ENCODE assay signal across 10 cellular contexts in the genomic region with DNA sequence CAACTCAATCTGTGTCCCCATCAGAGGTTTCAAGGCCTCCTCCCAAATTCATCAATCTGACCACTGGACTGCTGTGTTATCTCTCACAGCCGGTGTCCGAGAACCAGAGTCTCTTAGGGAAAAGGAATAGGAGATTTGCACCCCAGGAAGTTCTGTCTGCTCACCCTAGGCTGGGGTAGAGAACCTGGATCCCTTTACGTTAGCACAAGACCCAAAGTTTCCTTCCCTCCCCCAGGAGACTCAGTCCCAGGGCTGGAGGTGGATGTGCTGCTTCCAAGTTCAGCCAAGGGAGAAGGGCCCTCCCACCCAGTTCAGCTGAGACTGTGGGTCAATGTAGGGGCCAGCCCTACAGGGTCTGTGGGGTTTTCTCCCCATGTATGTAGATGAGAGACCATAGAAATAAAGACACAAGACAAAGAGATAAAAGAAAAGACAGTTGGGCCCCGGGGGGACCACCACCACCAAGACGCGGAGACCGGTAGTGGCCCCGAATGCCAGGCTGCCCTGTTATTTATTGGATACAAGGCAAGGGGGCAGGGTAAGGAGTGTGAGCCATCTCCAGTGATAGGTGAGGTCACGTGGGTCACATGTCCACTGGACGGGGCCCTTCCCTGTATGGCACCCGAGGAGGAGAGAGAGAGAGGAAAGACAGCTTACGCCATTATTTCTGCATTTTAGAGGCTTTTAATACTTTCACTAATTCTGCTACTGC. TPM values are rescaled to one million over a fixed set of nuclear protein-coding genes. Genes with fewer than 3 reads are reported as not detected.
DNase-seq lines count a peak whose midpoint lies in the region; ATAC-seq and TF ChIP-seq lines count a peak whose summit lies in the region.
"Had no signal": no experiment of that assay in that cellular context is flagged by ENCODE, and none has a peak within 500 bp of the region (broad histone marks: within the 10 kb centered on the region; RNA-seq: fewer than 3 reads in every experiment).

No MANE protein-coding gene starts in this region.

- H3K18ac ChIP-seq in IMR-90 (ENCODE audit: low read depth, low read length) = no peak overlapping the region

- POLR2A ChIA-PET in IMR-90 (lab: Charles Lee; ENCODE audit: unreplicated experiment) = no interaction called here

- no peak overlapping the region for H2BK15ac ChIP-seq in IMR-90 (ENCODE audit: low read depth, low read length)

- H3K4me3 Mint-ChIP-seq in CD4-positive, CD25-positive, alpha-beta regulatory T cell = peak overlapping the region; percentile 46 to 62 (median 48)
- peak overlapping the region; percentile 26 to 65 (median 56) for H3K4me3 Mint-ChIP-seq in brain
- H3K4me3 Mint-ChIP-seq in neural crest cell = peak overlapping the region; percentile 31

- no peak overlapping the region for H3K14ac ChIP-seq in IMR-90 (replicated peaks; ENCODE audit: low read depth, low read length)

- no peak overlapping the region for H2BK20ac ChIP-seq in IMR-90 (ENCODE audit: low read depth, low read length)

- intact Hi-C loops in IMR-90 (cut with micrococcal nuclease) = no loop called here

- 100% methylated on average over 4 of the region's 12 CpGs; no CpG with 5 or more reads in 1 of the 2 experiments for whole genome bisulfite sequencing in IMR-90 (ENCODE audit: extremely low coverage in 2 of 2, insufficient read length in 1 of 2), 2 experiments

- no peak overlapping the region for H3K4me2 ChIP-seq in IMR-90 (ENCODE audit: low read depth, low read length)

- H3K27ac ChIP-seq in CD4-positive, CD25-positive, alpha-beta regulatory T cell (ENCODE audit: insufficient read depth, low read length, poor library complexity, severe bottlenecking) = peak overlapping the region; percentile 23
- H3K27ac ChIP-seq in IMR-90 (ENCODE audit: insufficient read depth, low read length) = no peak overlapping the region

- no peak overlapping the region for H4K91ac ChIP-seq in IMR-90 (ENCODE audit: insufficient read depth, low read depth, low read length)

- peak overlapping the region; percentile 72 for H3K4me3 ChIP-seq in CD4-positive, CD25-positive, alpha-beta regulatory T cell (ENCODE audit: low read depth, low read length)
- H3K4me3 ChIP-seq in IMR-90 (ENCODE audit: insufficient read depth, low read depth, low read length) (no peak overlapping the region), foreskin fibroblast (ENCODE audit: low read depth in 1 of 2, low read length in 2 of 2) (no peak overlapping the region)
- H3K4me3 ChIP-seq: HAP-1 had no signal

- H2AK5ac ChIP-seq in IMR-90 (ENCODE audit: low read depth, low read length) = no peak overlapping the region; the same call in 1 of the 2 replicates

- no peak overlapping the region for H3K56ac ChIP-seq in IMR-90 (ENCODE audit: extremely low read depth, insufficient read depth, low read length)

- no peak for TF ChIP-seq POLR2A in IMR-90 (IDR thresholded peaks at IDR 0.05; ENCODE audit: low read depth, low read length)

- CTCF ChIA-PET in IMR-90 (lab: Yijun Ruan, JAX) = no interaction called here

- no peak for DNase-seq in CD4-positive, CD25-positive, alpha-beta regulatory T cell
- no peak for DNase-seq in IMR-90
- DNase-seq in neural crest cell (ENCODE audit: low read depth, low spot score) = no peak
- no peak for DNase-seq in foreskin fibroblast
- DNase-seq in pons (ENCODE audit: low spot score) = no peak
- DNase-seq in NCI-H69 (lab: John Stamatoyannopoulos, UW) = no peak
- DNase-seq: SIG-M5 had no signal

- in situ Hi-C loops in IMR-90 (cut with MboI; ENCODE audit: low sequenced_read_pairs) = no loop called here

- ATAC-seq in CD4-positive, CD25-positive, alpha-beta regulatory T cell (ENCODE audit: low read depth in 2 of 2) = no peak
- ATAC-seq in IMR-90 (ENCODE audit: low read depth) (no peak), GM19452 (IDR thresholded peaks at IDR 0.05; ENCODE audit: unreplicated experiment) (no peak)

- peak overlapping the region in 2 of 3 donors; percentile 92 to 95 for H3K27ac Mint-ChIP-seq in CD4-positive, CD25-positive, alpha-beta regulatory T cell
- H3K27ac Mint-ChIP-seq in brain (peak overlapping the region in 1 of 5 experiments; percentile 41), neural crest cell (ENCODE audit: unreplicated experiment) (no peak overlapping the region)

- no peaks in the 10 kb centered on the region for H4K20me1 ChIP-seq in IMR-90 (ENCODE audit: insufficient read depth, low read length)

- dilution Hi-C loops in IMR-90 (cut with HindIII; ENCODE audit: low sequenced_read_pairs, unreplicated experiment) = no loop called here

- H3K79me1 ChIP-seq in IMR-90 (ENCODE audit: low read depth in 1 of 2, low read length in 2 of 2) = no peaks in the 10 kb centered on the region

- BruUV-seq in IMR-90 (replicated peaks; lab: Mats Ljungman, UMichigan) = no TSS peak

- H3K23ac ChIP-seq in IMR-90 (ENCODE audit: low read depth, low read length) = no peak overlapping the region

- no peak overlapping the region for H2BK120ac ChIP-seq in IMR-90 (ENCODE audit: low read depth, low read length)

- no peaks in the 10 kb centered on the region for H3K9me1 ChIP-seq in IMR-90 (ENCODE audit: insufficient read depth, low read length)

- peaks cover 0 to 1% (median 0%) of the 10 kb centered on the region in 7 donors for H3K9me3 Mint-ChIP-seq in CD4-positive, CD25-positive, alpha-beta regulatory T cell
- peaks cover 0 to 3% (median 0%) of the 10 kb centered on the region in 5 experiments for H3K9me3 Mint-ChIP-seq in brain
- no peaks in the 10 kb centered on the region for H3K9me3 Mint-ChIP-seq in neural crest cell

- H3K4me1 ChIP-seq in CD4-positive, CD25-positive, alpha-beta regulatory T cell (ENCODE audit: control insufficient read depth, insufficient read depth, low read length, poor library complexity, severe bottlenecking) = peaks cover 9% of the 10 kb centered on the region
- no peaks in the 10 kb centered on the region for H3K4me1 ChIP-seq in IMR-90 (ENCODE audit: control insufficient read depth, insufficient read depth, low read length)

- peak overlapping the region; percentile 87 for H2AFZ ChIP-seq in IMR-90 (replicated peaks; ENCODE audit: low read length, poor library complexity)

- peaks cover 4 to 18% (median 11%) of the 10 kb centered on the region in 4 donors for H3K4me1 Mint-ChIP-seq in CD4-positive, CD25-positive, alpha-beta regulatory T cell
- peaks cover 7% of the 10 kb centered on the region for H3K4me1 Mint-ChIP-seq in brain
- peaks cover 19% of the 10 kb centered on the region for H3K4me1 Mint-ChIP-seq in neural crest cell

- TF ChIP-seq CTCF in IMR-90 (conservative IDR thresholded peaks at IDR 0.05; ENCODE audit: low read depth, low read length) (no peak), brain (conservative IDR thresholded peaks at IDR 0.05) (no peak), neural crest cell (conservative IDR thresholded peaks at IDR 0.05) (no peak), foreskin fibroblast (IDR thresholded peaks at IDR 0.05; ENCODE audit: low read depth, low read length) (no peak)

- H2AK9ac ChIP-seq in IMR-90 (replicated peaks; ENCODE audit: low read depth, low read length, poor library complexity) = no peak overlapping the region

- no peak for TF ChIP-seq RAD21 in IMR-90 (IDR thresholded peaks at IDR 0.05; ENCODE audit: low read length)

- H3K27me3 ChIP-seq in CD4-positive, CD25-positive, alpha-beta regulatory T cell (ENCODE audit: control insufficient read depth, insufficient read depth, low read length) = peaks cover 4% of the 10 kb centered on the region
- peaks cover 15% of the 10 kb centered on the region for H3K27me3 ChIP-seq in IMR-90 (ENCODE audit: control insufficient read depth, insufficient read depth, low read length)

- H3K27me3 Mint-ChIP-seq in CD4-positive, CD25-positive, alpha-beta regulatory T cell = peaks cover 15% of the 10 kb centered on the region
- H3K27me3 Mint-ChIP-seq in brain = peaks cover 81% of the 10 kb centered on the region
- peaks cover 48% of the 10 kb centered on the region for H3K27me3 Mint-ChIP-seq in neural crest cell (ENCODE audit: low read depth)

- peak overlapping the region; percentile 92; the same call in 1 of the 2 replicates for H4K5ac ChIP-seq in IMR-90 (ENCODE audit: low read depth, low read length)

- H4K8ac ChIP-seq in IMR-90 (ENCODE audit: low read depth in 2 of 2, low read length in 2 of 2) = peak overlapping the region; percentile 87 to 94; a peak in 3 of 4 replicates

- H3K9me3 ChIP-seq in CD4-positive, CD25-positive, alpha-beta regulatory T cell (ENCODE audit: control insufficient read depth in 2 of 2, low read length in 2 of 2) = no peaks in the 10 kb centered on the region
- no peaks in the 10 kb centered on the region for H3K9me3 ChIP-seq in IMR-90 (ENCODE audit: control insufficient read depth, insufficient read depth, low read length)
- H3K9me3 ChIP-seq: HAP-1 had no signal

- no peak overlapping the region for H3K9ac ChIP-seq in IMR-90 (ENCODE audit: low read depth, low read length)

- H3K36me3 ChIP-seq in CD4-positive, CD25-positive, alpha-beta regulatory T cell (ENCODE audit: control insufficient read depth, insufficient read depth, low read length) = no peaks in the 10 kb centered on the region
- no peaks in the 10 kb centered on the region for H3K36me3 ChIP-seq in IMR-90 (ENCODE audit: control insufficient read depth, insufficient read depth, low read length)
- H3K36me3 ChIP-seq: HAP-1 had no signal

- peak overlapping the region; percentile 80 for H3K4ac ChIP-seq in IMR-90 (ENCODE audit: low read depth, low read length)

- H2BK5ac ChIP-seq in IMR-90 (ENCODE audit: low read depth, low read length, poor library complexity, severe bottlenecking) = no peak overlapping the region

- H3K36me3 Mint-ChIP-seq in CD4-positive, CD25-positive, alpha-beta regulatory T cell = no peaks in the 10 kb centered on the region
- H3K36me3 Mint-ChIP-seq in brain (no peaks in the 10 kb centered on the region), neural crest cell (ENCODE audit: low read depth) (no peaks in the 10 kb centered on the region)

RNA-seq across cellular contexts. Expression of a gene that starts 22.7 kb away (rescaled TPM):
- total RNA-seq in CD4-positive, CD25-positive, alpha-beta regulatory T cell = not detected
- under 1 TPM in 3 of 4 donors, not detected in 1; 0.20 to 0.70 (median 0.61) TPM for polyA plus RNA-seq in CD4-positive, CD25-positive, alpha-beta regulatory T cell
- total RNA-seq in IMR-90 (2012; rRNA removed) (not detected in 2 replicates), neural crest cell (0.35 TPM in 1 of 2 replicates, not detected in the other)
- polyA plus RNA-seq in IMR-90 (2012; rRNA removed) (0.12 and 0.27 TPM in 2 replicates), brain (ENCODE audit: insufficient read depth, low read depth, low replicate concordance) (not detected)
- 0.18 TPM in 1 of 2 replicates, not detected in the other for polyA plus RNA-seq in IMR-90 (2012; cell fraction: cytosol; rRNA removed)
- 0.29 and 0.42 TPM in 2 replicates for polyA plus RNA-seq in IMR-90 (2012; cell fraction: nucleus; rRNA removed; ENCODE audit: low replicate concordance)

RNA-seq across cellular contexts. Expression of a gene that starts 30.4 kb away (rescaled TPM):
- total RNA-seq in CD4-positive, CD25-positive, alpha-beta regulatory T cell = 3.8 TPM
- 1 to 10 TPM; 1.9 to 2.3 (median 2.1) TPM for polyA plus RNA-seq in CD4-positive, CD25-positive, alpha-beta regulatory T cell
- 0.56 and 0.72 TPM in 2 replicates for total RNA-seq in IMR-90 (2012; rRNA removed)
- 4.0 and 4.1 TPM in 2 replicates for polyA plus RNA-seq in IMR-90 (2012; rRNA removed)
- polyA plus RNA-seq in IMR-90 (2012; cell fraction: cytosol; rRNA removed) = 2.3 and 4.0 TPM in 2 replicates
- 1.7 and 4.7 TPM in 2 replicates for polyA plus RNA-seq in IMR-90 (2012; cell fraction: nucleus; rRNA removed; ENCODE audit: low replicate concordance)
- 30.4 TPM for polyA plus RNA-seq in brain (ENCODE audit: insufficient read depth, low read depth, low replicate concordance)
- 14.9 and 15.9 TPM in 2 replicates for total RNA-seq in neural crest cell

RNA-seq across cellular contexts. Expression of a gene that starts 52.9 kb away (rescaled TPM):
- not detected for total RNA-seq in CD4-positive, CD25-positive, alpha-beta regulatory T cell
- polyA plus RNA-seq in CD4-positive, CD25-positive, alpha-beta regulatory T cell = not detected
- total RNA-seq in IMR-90 (2012; rRNA removed) (8.2 and 8.3 TPM in 2 replicates), neural crest cell (19.7 and 21.1 TPM in 2 replicates)
- polyA plus RNA-seq in IMR-90 (2012; rRNA removed) (12.7 and 14.5 TPM in 2 replicates), brain (ENCODE audit: insufficient read depth, low read depth, low replicate concordance) (25.2 TPM)
- polyA plus RNA-seq in IMR-90 (2012; cell fraction: cytosol; rRNA removed) = 9.2 and 18.7 TPM in 2 replicates
- 15.6 and 43.0 TPM in 2 replicates for polyA plus RNA-seq in IMR-90 (2012; cell fraction: nucleus; rRNA removed; ENCODE audit: low replicate concordance)
